Comparison of ENCODE assay signal across 29 cellular contexts in the genomic region with DNA sequence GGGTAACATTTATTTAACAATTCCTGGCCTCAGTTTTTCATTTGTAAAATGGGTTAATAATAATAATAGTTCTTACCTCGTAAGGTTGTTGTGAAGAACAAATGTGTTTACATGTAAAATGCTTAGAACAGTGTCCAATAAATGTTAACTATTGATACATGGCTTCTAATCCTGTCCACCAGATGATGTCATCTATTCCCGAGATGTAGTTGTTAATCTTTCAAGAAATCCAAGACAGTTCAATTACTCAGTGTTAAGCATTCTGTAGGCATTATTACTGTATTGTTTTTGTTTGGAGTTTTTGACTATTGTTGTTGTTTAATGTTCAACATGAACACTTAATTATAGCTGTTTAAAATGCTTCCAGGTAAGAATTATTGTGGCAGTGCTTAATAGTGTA.
"Had no signal": no experiment of that assay in that cellular context is flagged by ENCODE, and none has a peak within 500 bp of the region (broad histone marks: within the 10 kb centered on the region; RNA-seq: fewer than 3 reads in every experiment).

No MANE protein-coding gene starts in this region.

- H3K4me1 ChIP-seq: colonic mucosa, esophagus muscularis mucosa, esophagus squamous epithelium, foreskin keratinocyte, gastrocnemius medialis, gastroesophageal sphincter, heart left ventricle, heart right ventricle had no signal

- H3K27me3 ChIP-seq: colonic mucosa, dorsolateral prefrontal cortex, esophagus muscularis mucosa, esophagus squamous epithelium, foreskin keratinocyte, gastrocnemius medialis, gastroesophageal sphincter, heart left ventricle, heart right ventricle had no signal

- H3K27ac Mint-ChIP-seq: dendritic cell treated with granulocyte-macrophage colony-stimulating factor and Interleukin-4, amounts not matched to agents 40 ng/mL and 50 ng/mL, for 4 days; effector memory CD8-positive, alpha-beta T cell; endodermal cell had no signal

- H3K36me3 ChIP-seq: colonic mucosa, esophagus muscularis mucosa, esophagus squamous epithelium, gastrocnemius medialis, gastroesophageal sphincter, heart left ventricle, heart right ventricle had no signal

- ATAC-seq: effector memory CD8-positive, alpha-beta T cell; esophagus mucosa; foreskin keratinocyte; gastrocnemius medialis; gastroesophageal sphincter; heart right ventricle had no signal

- H3K27ac ChIP-seq: colonic mucosa, coronary artery, dorsolateral prefrontal cortex, epithelial cell of prostate, esophagus muscularis mucosa, esophagus squamous epithelium, foreskin keratinocyte, gastrocnemius medialis, gastroesophageal sphincter, heart left ventricle, heart right ventricle had no signal

- H3K4me3 ChIP-seq: colonic mucosa, coronary artery, dorsolateral prefrontal cortex, esophagus muscularis mucosa, esophagus squamous epithelium, gastrocnemius medialis, gastroesophageal sphincter, heart left ventricle, heart right ventricle had no signal

- FAIRE-seq: colon, endometrium, endothelial cell of umbilical vein, frontal cortex had no signal

- H3K9me3 Mint-ChIP-seq: effector memory CD8-positive, alpha-beta T cell had no signal

- DNase-seq: colonic mucosa; cortex of kidney; dermis blood vessel endothelial cell; dorsolateral prefrontal cortex; effector CD4-positive, alpha-beta T cell; effector CD8-positive, alpha-beta T cell; effector memory CD4-positive, alpha-beta T cell; effector memory CD8-positive, alpha-beta T cell; endodermal cell; erythroblast; esophagus squamous epithelium; foreskin fibroblast; foreskin keratinocyte; foreskin melanocyte; gastrocnemius medialis; glutamatergic neuron; head of caudate nucleus; heart left ventricle; heart right ventricle had no signal

- H3K9me3 ChIP-seq: colonic mucosa, esophagus muscularis mucosa, esophagus squamous epithelium, gastrocnemius medialis, gastroesophageal sphincter, heart left ventricle, heart right ventricle had no signal

- H3K4me3 Mint-ChIP-seq: dendritic cell treated with granulocyte-macrophage colony-stimulating factor and Interleukin-4, amounts not matched to agents 40 ng/mL and 50 ng/mL, for 4 days; effector memory CD8-positive, alpha-beta T cell; endodermal cell had no signal
